Comparison of ENCODE assay signal across 1 cellular context in the genomic region with DNA sequence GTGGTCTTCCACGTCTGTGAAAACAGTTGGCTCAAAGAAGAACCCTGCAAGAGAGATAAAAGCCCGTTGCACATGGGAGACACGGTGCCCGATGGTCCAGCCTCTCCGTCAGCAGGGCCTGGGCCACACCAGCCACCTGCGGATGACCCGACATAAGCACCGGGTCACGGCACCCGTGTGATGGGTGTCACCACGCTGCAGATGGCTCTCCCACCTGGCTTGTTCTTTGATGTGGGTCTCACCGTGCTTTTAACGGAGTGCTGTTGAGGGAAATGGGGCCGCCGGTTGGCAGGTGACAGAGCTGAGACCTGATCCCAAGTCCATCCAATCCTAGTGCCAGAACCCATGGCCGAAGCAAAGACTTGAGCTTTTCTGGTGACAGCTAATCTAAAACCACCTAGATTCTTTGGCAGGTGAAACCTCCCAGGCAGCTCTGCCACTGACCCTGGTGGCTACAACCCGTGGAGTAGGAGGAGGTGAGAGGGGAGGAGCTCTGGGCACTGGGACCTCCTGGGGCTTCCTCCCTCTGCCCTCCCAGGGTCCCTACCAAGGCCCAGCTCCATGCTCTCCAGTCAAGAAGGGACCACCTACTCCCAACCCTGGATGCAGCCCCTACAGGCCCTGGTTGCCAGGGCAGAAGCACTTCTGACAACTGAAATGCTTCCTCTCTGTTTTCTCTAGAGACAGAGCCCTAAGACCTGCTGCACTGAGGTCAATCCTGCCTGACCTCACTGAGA.
TF ChIP-seq lines count a peak whose summit lies in the region.

No MANE protein-coding gene starts in this region.

TF ChIP-seq in SK-N-SH, 30 proteins besides CTCF, POLR2A, EP300 and RAD21 (continued from another document):
- TF ChIP-seq, protein P1, sequence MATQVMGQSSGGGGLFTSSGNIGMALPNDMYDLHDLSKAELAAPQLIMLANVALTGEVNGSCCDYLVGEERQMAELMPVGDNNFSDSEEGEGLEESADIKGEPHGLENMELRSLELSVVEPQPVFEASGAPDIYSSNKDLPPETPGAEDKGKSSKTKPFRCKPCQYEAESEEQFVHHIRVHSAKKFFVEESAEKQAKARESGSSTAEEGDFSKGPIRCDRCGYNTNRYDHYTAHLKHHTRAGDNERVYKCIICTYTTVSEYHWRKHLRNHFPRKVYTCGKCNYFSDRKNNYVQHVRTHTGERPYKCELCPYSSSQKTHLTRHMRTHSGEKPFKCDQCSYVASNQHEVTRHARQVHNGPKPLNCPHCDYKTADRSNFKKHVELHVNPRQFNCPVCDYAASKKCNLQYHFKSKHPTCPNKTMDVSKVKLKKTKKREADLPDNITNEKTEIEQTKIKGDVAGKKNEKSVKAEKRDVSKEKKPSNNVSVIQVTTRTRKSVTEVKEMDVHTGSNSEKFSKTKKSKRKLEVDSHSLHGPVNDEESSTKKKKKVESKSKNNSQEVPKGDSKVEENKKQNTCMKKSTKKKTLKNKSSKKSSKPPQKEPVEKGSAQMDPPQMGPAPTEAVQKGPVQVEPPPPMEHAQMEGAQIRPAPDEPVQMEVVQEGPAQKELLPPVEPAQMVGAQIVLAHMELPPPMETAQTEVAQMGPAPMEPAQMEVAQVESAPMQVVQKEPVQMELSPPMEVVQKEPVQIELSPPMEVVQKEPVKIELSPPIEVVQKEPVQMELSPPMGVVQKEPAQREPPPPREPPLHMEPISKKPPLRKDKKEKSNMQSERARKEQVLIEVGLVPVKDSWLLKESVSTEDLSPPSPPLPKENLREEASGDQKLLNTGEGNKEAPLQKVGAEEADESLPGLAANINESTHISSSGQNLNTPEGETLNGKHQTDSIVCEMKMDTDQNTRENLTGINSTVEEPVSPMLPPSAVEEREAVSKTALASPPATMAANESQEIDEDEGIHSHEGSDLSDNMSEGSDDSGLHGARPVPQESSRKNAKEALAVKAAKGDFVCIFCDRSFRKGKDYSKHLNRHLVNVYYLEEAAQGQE (IDR thresholded peaks at IDR 0.05; ENCODE audit: low read depth, low read length), result no peak
